Comparison of ENCODE assay signal across 8 cellular contexts in the genomic region with DNA sequence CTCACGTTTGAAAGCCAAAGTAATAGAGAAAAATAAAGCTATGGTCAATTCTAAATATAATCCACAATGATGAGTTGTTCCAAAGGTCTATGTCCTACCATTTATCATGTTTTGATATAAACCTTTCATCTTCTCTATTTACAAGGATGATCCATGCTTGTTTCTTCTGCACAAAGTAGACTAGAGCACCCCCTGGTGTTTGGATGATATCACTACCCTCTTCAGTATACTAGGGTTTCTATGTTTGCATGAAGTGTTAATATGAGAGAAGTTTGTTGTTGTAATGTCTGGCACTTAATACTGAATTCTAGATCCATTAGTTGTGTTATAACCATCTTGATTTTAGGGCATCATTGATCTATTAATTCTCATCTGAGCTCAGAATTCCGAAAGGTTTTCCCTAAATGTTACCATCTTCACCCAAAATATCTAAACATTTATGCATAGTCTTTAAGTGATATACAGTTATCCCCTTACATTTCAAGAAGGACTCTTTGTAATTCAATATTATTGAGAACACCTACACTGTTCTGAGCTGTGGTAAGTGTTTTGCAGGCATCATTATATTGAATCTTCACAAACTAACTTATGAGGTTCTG. TPM values are rescaled to one million over a fixed set of nuclear protein-coding genes. Genes with fewer than 3 reads are reported as not detected.
DNase-seq lines count a peak whose midpoint lies in the region; TF ChIP-seq lines count a peak whose summit lies in the region.

No MANE protein-coding gene starts in this region.

- H3K36me3 Mint-ChIP-seq in type B pancreatic cell: peaks cover 3% of the 10 kb centered on the region

- H3K4me1 Mint-ChIP-seq in type B pancreatic cell (ENCODE audit: unreplicated experiment): no peaks in the 10 kb centered on the region

- no peak overlapping the region for H3K4me3 Mint-ChIP-seq in type B pancreatic cell

- H3K27ac Mint-ChIP-seq in type B pancreatic cell: no peak overlapping the region

- DNase-seq in KG1 (lab: John Stamatoyannopoulos, UW) (peak; percentile 6), RPMI8226 (peak; percentile 39), fibroblast of villous mesenchyme (ENCODE audit: low read depth) (peak; percentile 9), type B pancreatic cell (ENCODE audit: extremely low spot score, unreplicated experiment) (no peak), EL (no peak), activated gamma-delta T cell (lab: John Stamatoyannopoulos, UW) (no peak), NCI-H510A (lab: John Stamatoyannopoulos, UW) (no peak)

- TF ChIP-seq CTCF in GM12874 (IDR thresholded peaks at IDR 0.05; ENCODE audit: insufficient read depth, low read depth, low read length) (peak; percentile 29; the same call in 1 of the 2 replicates), fibroblast of villous mesenchyme (IDR thresholded peaks at IDR 0.05; ENCODE audit: insufficient read depth, low read depth, low read length) (peak; percentile 21), type B pancreatic cell (conservative IDR thresholded peaks at IDR 0.05) (peak; percentile 83)

- H3K9me3 Mint-ChIP-seq in type B pancreatic cell: no peaks in the 10 kb centered on the region

- no peak overlapping the region for H3K4me3 ChIP-seq in fibroblast of villous mesenchyme (ENCODE audit: low read depth, low read length)

- H3K27me3 Mint-ChIP-seq in type B pancreatic cell: no peaks in the 10 kb centered on the region

RNA-seq across cellular contexts. Expression of gene CLDN8, which starts 21.1 kb away (rescaled TPM):
- total RNA-seq in fibroblast of villous mesenchyme (not detected in 2 replicates), type B pancreatic cell (ENCODE audit: low replicate concordance) (2.5 and 12.4 TPM in 2 replicates)

RNA-seq across cellular contexts. Expression of gene CLDN17, which starts 28.2 kb away (rescaled TPM):
- not detected in 2 replicates for total RNA-seq in fibroblast of villous mesenchyme
- not detected in 2 replicates for total RNA-seq in type B pancreatic cell (ENCODE audit: low replicate concordance)

Comparison
In these comparisons a context has a peak if more than half of its experiments do, and no peak if none do; other contexts are left out.
1. CTCF ChIP-seq: peak in every context shown above with its lines; median percentile 83 in type B pancreatic cell; 29 in GM12874; 21 in fibroblast of villous mesenchyme.
2. DNase-seq: peak in KG1 (single experiment), RPMI8226 (single experiment) and fibroblast of villous mesenchyme (single experiment); none in type B pancreatic cell (single experiment), EL (single experiment), activated gamma-delta T cell (single experiment) and NCI-H510A (single experiment).